ENCODE assay signal across 8 cellular contexts in genomic region chr11:134228625-134229024, GRCh38. TPM values are rescaled to one million over a fixed set of nuclear protein-coding genes. Genes with fewer than 3 reads are reported as not detected.
A peak's percentile ranks its signal among the peaks of the same experiment; 100 is the strongest.
DNase-seq lines count a peak whose midpoint lies in the region; ATAC-seq and TF ChIP-seq lines count a peak whose summit lies in the region.

No MANE protein-coding gene starts in this region.

- no peak overlapping the region for H3K27ac ChIP-seq in OCI-LY3 (ENCODE audit: low read length)

- H3K4me1 ChIP-seq in OCI-LY3 (ENCODE audit: low read length): peaks cover 24% of the 10 kb centered on the region

- no peak overlapping the region for H2AFZ ChIP-seq in OCI-LY3 (ENCODE audit: low read depth, low read length)

- H3K4me3 ChIP-seq in OCI-LY3 (ENCODE audit: low read length): no peak overlapping the region

- intact Hi-C loops in Right ventricle myocardium superior (cut with DNase I): no loop called here

- no peak overlapping the region for H3K9ac ChIP-seq in OCI-LY3 (ENCODE audit: low read length)

- H3K4me2 ChIP-seq in OCI-LY3 (ENCODE audit: low read length): peak overlapping the region; percentile 5; the same call in 1 of the 2 replicates

- ATAC-seq in HG02642 (IDR thresholded peaks at IDR 0.05; ENCODE audit: poor library complexity, unreplicated experiment) (peak; percentile 52), Right ventricle myocardium superior (ENCODE audit: poor library complexity) (no peak)
- ATAC-seq in stimulated activated naive CD8-positive, alpha-beta T cell treated with anti-CD3 and anti-CD28 coated beads, Interleukin-15, Interleukin-2, amounts not matched to agents 100 U/mL and 50 U/mL, for 24 hours: peak; percentile 22

- no peak for TF ChIP-seq CTCF in OCI-LY3 (IDR thresholded peaks at IDR 0.05; ENCODE audit: low read depth, low read length)

- DNase-seq in stimulated activated CD4-positive, alpha-beta T cell treated with anti-CD3 and anti-CD28 coated beads, Interleukin-2, amount 100 ng/mL, for 48 hours: peak; percentile 7 to 15
- no peak for DNase-seq in stimulated activated CD4-positive, alpha-beta T cell treated with anti-CD3 and anti-CD28 coated beads, Interleukin-12 subunit alpha, Interleukin-12 subunit beta, amount 100 ng/mL, for 4 hours
- peak; percentile 43 for DNase-seq in stimulated activated naive CD8-positive, alpha-beta T cell treated with anti-CD3 and anti-CD28 coated beads, Interleukin-15, Interleukin-2, amounts not matched to agents 100 U/mL and 50 U/mL, for 24 hours
- DNase-seq in NCI-H1092 treated with DMSO at 0.1 percent for 48 hours (lab: John Stamatoyannopoulos, UW) (no peak), HuH-7 (ENCODE audit: low spot score) (no peak), Right ventricle myocardium superior (no peak)

- H3K36me3 ChIP-seq in OCI-LY3 (replicated peaks; ENCODE audit: low read depth, low read length): peaks cover 21% of the 10 kb centered on the region

- H4K20me1 ChIP-seq in OCI-LY3 (ENCODE audit: insufficient read depth, low read length): peaks cover 77% of the 10 kb centered on the region

- H3K27me3 ChIP-seq in OCI-LY3 (ENCODE audit: low read depth, low read length): peaks cover 20% of the 10 kb centered on the region

- peaks cover 46% of the 10 kb centered on the region for H3K79me2 ChIP-seq in OCI-LY3 (ENCODE audit: low read length)

- no peaks in the 10 kb centered on the region for H3K9me3 ChIP-seq in OCI-LY3 (ENCODE audit: insufficient read depth, low read length)

RNA-seq across cellular contexts. Expression of gene VPS26B, which starts 4.2 kb away (rescaled TPM):
- 38.8 TPM for total RNA-seq in Right ventricle myocardium superior

RNA-seq across cellular contexts. Expression of gene NCAPD3, which starts 4.9 kb away (rescaled TPM):
- total RNA-seq in Right ventricle myocardium superior: 11.1 TPM

RNA-seq across cellular contexts. Expression of gene THYN1, which starts 24.5 kb away (rescaled TPM):
- 35.4 TPM for total RNA-seq in Right ventricle myocardium superior

RNA-seq across cellular contexts. Expression of gene ACAD8, which starts 24.7 kb away (rescaled TPM):
- total RNA-seq in Right ventricle myocardium superior: 37.6 TPM

RNA-seq across cellular contexts. Expression of gene GLB1L3, which starts 47.6 kb away (rescaled TPM):
- total RNA-seq in Right ventricle myocardium superior: not detected

Comparison
In these comparisons a context has a peak if more than half of its experiments do, and no peak if none do; other contexts are left out.
1. DNase-seq: peak in stimulated activated CD4-positive, alpha-beta T cell treated with anti-CD3 and anti-CD28 coated beads, Interleukin-2, amount 100 ng/mL, for 48 hours (2 of 2) and stimulated activated naive CD8-positive, alpha-beta T cell treated with anti-CD3 and anti-CD28 coated beads, Interleukin-15, Interleukin-2, amounts not matched to agents 100 U/mL and 50 U/mL, for 24 hours (single experiment); none in stimulated activated CD4-positive, alpha-beta T cell treated with anti-CD3 and anti-CD28 coated beads, Interleukin-12 subunit alpha, Interleukin-12 subunit beta, amount 100 ng/mL, for 4 hours (single experiment), NCI-H1092 treated with DMSO at 0.1 percent for 48 hours (single experiment), HuH-7 (single experiment) and Right ventricle myocardium superior (single experiment).